Comparison of ENCODE assay signal across 18 cellular contexts in the genomic region with DNA sequence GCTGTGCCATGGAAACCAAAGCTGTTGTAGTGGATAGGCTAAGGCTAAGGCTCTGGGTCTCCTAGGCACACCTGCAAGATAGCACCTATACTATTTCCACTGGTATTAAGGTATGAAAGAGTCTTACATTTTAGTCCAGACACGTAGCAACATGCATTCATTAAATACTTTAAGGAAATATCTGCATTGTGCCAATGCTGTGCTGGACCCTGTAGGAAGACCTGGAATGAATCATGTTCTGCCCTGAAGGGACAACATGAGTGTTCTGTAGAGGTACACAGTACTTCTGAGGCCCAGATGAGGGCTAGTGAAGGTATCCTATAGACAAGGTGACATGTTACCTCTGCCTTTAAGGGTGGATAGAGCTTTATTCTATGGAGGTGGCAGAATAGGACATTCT. TPM values are rescaled to one million over a fixed set of nuclear protein-coding genes. Genes with fewer than 3 reads are reported as not detected.
DNase-seq lines count a peak whose midpoint lies in the region; ATAC-seq and TF ChIP-seq lines count a peak whose summit lies in the region.
"Had no signal": no experiment of that assay in that cellular context is flagged by ENCODE, and none has a peak within 500 bp of the region (broad histone marks: within the 10 kb centered on the region; RNA-seq: fewer than 3 reads in every experiment).

No MANE protein-coding gene starts in this region.

- H3K9me3 ChIP-seq in T-helper 17 cell (ENCODE audit: control insufficient read depth, low read length, poor library complexity, severe bottlenecking) (no peaks in the 10 kb centered on the region), esophagus (ENCODE audit: control insufficient read depth in 2 of 2, insufficient read depth in 1 of 2, low read depth in 1 of 2, low read length in 1 of 2) (no peaks in the 10 kb centered on the region), testis (no peaks in the 10 kb centered on the region)

- peak overlapping the region; percentile 35 for H3K27ac Mint-ChIP-seq in activated naive CD4-positive, alpha-beta T cell treated with anti-CD3 and anti-CD28 coated beads, Interleukin-2, amount 50 U/mL, for 24 hours
- peak overlapping the region; percentile 69 for H3K27ac Mint-ChIP-seq in T-helper 17 cell

- H3K36me3 ChIP-seq in esophagus (ENCODE audit: control insufficient read depth in 2 of 2, insufficient read depth in 2 of 2, low read length in 1 of 2): peaks cover 8 to 13% of the 10 kb centered on the region in 2 donors
- no peaks in the 10 kb centered on the region for H3K36me3 ChIP-seq in testis (ENCODE audit: low read depth, missing control alignments)

- peaks cover 3 to 5% of the 10 kb centered on the region in 2 donors for H3K4me1 ChIP-seq in esophagus (ENCODE audit: control insufficient read depth in 2 of 2, insufficient read depth in 2 of 2, low read length in 1 of 2)
- H3K4me1 ChIP-seq in testis: peaks cover 8% of the 10 kb centered on the region

- TF ChIP-seq POLR2A in testis (IDR thresholded peaks at IDR 0.05): no peak

- H3K27me3 ChIP-seq in esophagus (ENCODE audit: control insufficient read depth in 1 of 2, insufficient read depth in 2 of 2, low read length in 2 of 2): no peaks in the 10 kb centered on the region
- no peaks in the 10 kb centered on the region for H3K27me3 ChIP-seq in testis

- H3K9me3 Mint-ChIP-seq in activated naive CD4-positive, alpha-beta T cell treated with anti-CD3 and anti-CD28 coated beads, Interleukin-2, amount 50 U/mL, for 24 hours: no peaks in the 10 kb centered on the region
- H3K9me3 Mint-ChIP-seq: CD4-positive, alpha-beta memory T cell had no signal

- H3K4me3 ChIP-seq in esophagus (ENCODE audit: low read depth in 1 of 2, low read length in 2 of 2): no peak overlapping the region
- H3K4me3 ChIP-seq in testis: no peak overlapping the region
- H3K4me3 ChIP-seq: K562 had no signal

- no peak for DNase-seq in activated naive CD4-positive, alpha-beta T cell (lab: John Stamatoyannopoulos, UW)
- DNase-seq in T-helper 17 cell (no peak), testis (no peak), NCI-H1436 treated with DMSO at 0.1 percent for 48 hours (lab: John Stamatoyannopoulos, UW) (no peak), cerebellar cortex (ENCODE audit: low spot score) (no peak)
- DNase-seq: CD4-positive, alpha-beta memory T cell; DND-41; GDM1; NCI-H1048; NCI-H2107; NCI-H345; NCI-H748 treated with DMSO at 0.1 percent for 48 hours; Right ventricle myocardium superior had no signal

- 57 to 63% methylated on average over 1 of the region's 1 CpG for WGBS in esophagus, 2 donors
- WGBS in testis, 2 donors: 88 to 95% methylated on average over 1 of the region's 1 CpG

- H3K4me3 Mint-ChIP-seq in activated naive CD4-positive, alpha-beta T cell treated with anti-CD3 and anti-CD28 coated beads, Interleukin-2, amount 50 U/mL, for 24 hours: no peak overlapping the region
- no peak overlapping the region for H3K4me3 Mint-ChIP-seq in T-helper 17 cell

- H3K27ac ChIP-seq in esophagus (ENCODE audit: low read depth in 2 of 2, low read length in 1 of 2) (peak overlapping the region; percentile 68 to 70), testis (peak overlapping the region; percentile 3 to 51)

- H3K27me3 Mint-ChIP-seq in activated naive CD4-positive, alpha-beta T cell treated with anti-CD3 and anti-CD28 coated beads, Interleukin-2, amount 50 U/mL, for 24 hours: no peaks in the 10 kb centered on the region
- H3K27me3 Mint-ChIP-seq in T-helper 17 cell: no peaks in the 10 kb centered on the region
- H3K27me3 Mint-ChIP-seq: CD4-positive, alpha-beta memory T cell had no signal

- peaks cover 49% of the 10 kb centered on the region for H3K4me1 Mint-ChIP-seq in activated naive CD4-positive, alpha-beta T cell treated with anti-CD3 and anti-CD28 coated beads, Interleukin-2, amount 50 U/mL, for 24 hours
- H3K4me1 Mint-ChIP-seq in T-helper 17 cell: peaks cover 23% of the 10 kb centered on the region

- ATAC-seq in T-helper 17 cell (no peak), HG03571 (IDR thresholded peaks at IDR 0.05; ENCODE audit: unreplicated experiment) (no peak)
- ATAC-seq: HCT116, K562 had no signal

- no peak for TF ChIP-seq CTCF in testis (IDR thresholded peaks at IDR 0.05)

- H3K36me3 Mint-ChIP-seq in activated naive CD4-positive, alpha-beta T cell treated with anti-CD3 and anti-CD28 coated beads, Interleukin-2, amount 50 U/mL, for 24 hours: peaks cover 25% of the 10 kb centered on the region
- peaks cover 7% of the 10 kb centered on the region for H3K36me3 Mint-ChIP-seq in T-helper 17 cell (ENCODE audit: low read depth)

- intact Hi-C loops in testis (cut with DNase I; ENCODE audit: low total_unique reads): no loop called here

RNA-seq across cellular contexts. Expression of gene RRM1, which starts 35.2 kb away (rescaled TPM):
- total RNA-seq in T-helper 17 cell (10 to 100 TPM; 54.9 to 66.5 TPM), testis (10 to 100 TPM; 31.4 to 48.3 TPM)
- polyA plus RNA-seq in esophagus (10 to 100 TPM in 1 of 2 donors, 1 to 10 TPM in 1; 9.2 to 33.5 TPM), testis (ENCODE audit: insufficient read depth, low read depth, low replicate concordance) (45.9 TPM)
